ENCODE assay signal across 15 cellular contexts in genomic region chr1:182720465-182720864, GRCh38. TPM values are rescaled to one million over a fixed set of nuclear protein-coding genes. Genes with fewer than 3 reads are reported as not detected.
DNase-seq lines count a peak whose midpoint lies in the region; TF ChIP-seq lines count a peak whose summit lies in the region.
"Had no signal": no experiment of that assay in that cellular context is flagged by ENCODE, and none has a peak within 500 bp of the region (broad histone marks: within the 10 kb centered on the region; RNA-seq: fewer than 3 reads in every experiment).

No MANE protein-coding gene starts in this region.

- H3K18ac ChIP-seq in trophoblast cell (ENCODE audit: low read length), result no peak overlapping the region

- H3K36me3 ChIP-seq in trophoblast cell (ENCODE audit: control insufficient read depth in 1 of 2, insufficient read depth in 2 of 2, low read length in 2 of 2), result no peaks in the 10 kb centered on the region
- H3K36me3 ChIP-seq: esophagus muscularis mucosa had no signal

- H3K9ac ChIP-seq in trophoblast cell (ENCODE audit: low read length), result no peak overlapping the region

- H2BK5ac ChIP-seq in trophoblast cell (ENCODE audit: low read depth, low read length, poor library complexity), result no peak overlapping the region

- H3K4me2 ChIP-seq in trophoblast cell (ENCODE audit: low read length), result no peak overlapping the region

- H3K4me1 ChIP-seq in trophoblast cell (ENCODE audit: control insufficient read depth in 1 of 2, insufficient read depth in 2 of 2, low read length in 2 of 2), result peaks cover 0 to 3% of the 10 kb centered on the region in 2 experiments
- H3K4me1 ChIP-seq: esophagus muscularis mucosa had no signal

- H3K9me3 ChIP-seq in trophoblast cell (ENCODE audit: insufficient read depth, low read depth, low read length), result no peaks in the 10 kb centered on the region
- H3K9me3 ChIP-seq: esophagus muscularis mucosa had no signal

- no peak overlapping the region for H3K23ac ChIP-seq in trophoblast cell (ENCODE audit: low read length)

- DNase-seq in ELF-1 (ENCODE audit: low read depth, low spot score), result peak; percentile 26
- DNase-seq in NCI-H69 (lab: John Stamatoyannopoulos, UW), result peak; percentile 67
- peak; percentile 16 for DNase-seq in fibroblast of mammary gland (ENCODE audit: low read depth)
- DNase-seq in trophoblast cell, result peak; percentile 41 to 76
- no peak for DNase-seq in HK-2 (ENCODE audit: unreplicated experiment)
- no peak for DNase-seq in SW 1271 (lab: John Stamatoyannopoulos, UW)
- no peak for DNase-seq in NOMO-1 treated with DMSO at 0.1 percent for 48 hours (lab: John Stamatoyannopoulos, UW; ENCODE audit: unreplicated experiment)
- DNase-seq: activated CD4-positive, alpha-beta T cell treated with anti-CD3 and anti-CD28 coated beads, Interleukin-2, amount 50 U/mL, for 4 hours; activated gamma-delta T cell treated with Interleukin-2 at 50 U/mL for 16 hours; DMS153; GOT3; natural killer cell; NCI-H1694 treated with DMSO at 0.1 percent for 48 hours had no signal

- no peaks in the 10 kb centered on the region for H3K79me2 ChIP-seq in trophoblast cell (ENCODE audit: control insufficient read depth, insufficient read depth, low read length, poor library complexity)

- no peak overlapping the region for H4K8ac ChIP-seq in trophoblast cell (ENCODE audit: low read depth, low read length)

- H3K4me3 ChIP-seq in fibroblast of mammary gland (ENCODE audit: control insufficient read depth, low read depth, low read length) (no peak overlapping the region), trophoblast cell (ENCODE audit: low read depth, low read length) (no peak overlapping the region)
- H3K4me3 ChIP-seq: esophagus muscularis mucosa, GM12878 had no signal

- no peaks in the 10 kb centered on the region for H3K79me1 ChIP-seq in trophoblast cell (ENCODE audit: low read length)

- H2AFZ ChIP-seq in trophoblast cell (ENCODE audit: insufficient read depth, low read length, poor library complexity), result no peak overlapping the region

- no peak overlapping the region for H4K12ac ChIP-seq in trophoblast cell (ENCODE audit: low read depth, low read length)

- no CpG with 5 or more reads among the region's 2 CpGs for WGBS in trophoblast cell (ENCODE audit: extremely low coverage, insufficient coverage, insufficient read length)

- H2BK120ac ChIP-seq in trophoblast cell (ENCODE audit: insufficient read depth, low read length, poor library complexity), result no peak overlapping the region

- TF ChIP-seq CTCF in fibroblast of mammary gland (conservative IDR thresholded peaks at IDR 0.05; ENCODE audit: control insufficient read depth, insufficient read depth, low read depth, low read length), result peak; percentile 40

- no peak overlapping the region for H2AK5ac ChIP-seq in trophoblast cell (ENCODE audit: low read length)

- no peak overlapping the region for H2BK12ac ChIP-seq in trophoblast cell (ENCODE audit: low read length)

- H3K27ac ChIP-seq in trophoblast cell (ENCODE audit: low read depth, low read length), result no peak overlapping the region
- H3K27ac ChIP-seq: esophagus muscularis mucosa had no signal

- no peak overlapping the region for H3K4ac ChIP-seq in trophoblast cell (ENCODE audit: low read depth, low read length)

- no peak overlapping the region for H4K91ac ChIP-seq in trophoblast cell (ENCODE audit: low read depth, low read length)

- no peak overlapping the region for H3K14ac ChIP-seq in trophoblast cell (ENCODE audit: low read length)

- no peaks in the 10 kb centered on the region for H3K27me3 ChIP-seq in trophoblast cell (ENCODE audit: insufficient read depth, low read length)
- H3K27me3 ChIP-seq: esophagus muscularis mucosa had no signal

RNA-seq across cellular contexts. Expression of gene RGS8, which starts 36.1 kb away (rescaled TPM):
- 0.07 and 0.22 TPM in 2 replicates for polyA plus RNA-seq in trophoblast cell (2013)

Comparison
In these comparisons a context has a peak if more than half of its experiments do, and no peak if none do; other contexts are left out.
1. DNase-seq: peak in ELF-1 (single experiment), NCI-H69 (single experiment), fibroblast of mammary gland (single experiment) and trophoblast cell (2 of 2); none in HK-2 (single experiment), SW 1271 (0 of 2) and NOMO-1 treated with DMSO at 0.1 percent for 48 hours (single experiment).